Comparison of ENCODE assay signal across 17 cellular contexts in genomic region chr11:75840560-75840959, GRCh38.
"Had no signal": no experiment of that assay in that cellular context is flagged by ENCODE, and none has a peak within 500 bp of the region (broad histone marks: within the 10 kb centered on the region; RNA-seq: fewer than 3 reads in every experiment).

No MANE protein-coding gene starts in this region.

- H3K27me3 Mint-ChIP-seq: activated CD4-positive, alpha-beta memory T cell treated with anti-CD3 and anti-CD28 coated beads for 36 hours; activated CD4-positive, alpha-beta T cell treated with anti-CD3 and anti-CD28 coated beads for 36 hours; activated CD8-positive, alpha-beta memory T cell treated with anti-CD3 and anti-CD28 coated beads, Interleukin-2, amount 10 ng/mL, durations not matched to agents 7 days and 5 days; activated naive CD8-positive, alpha-beta T cell treated with anti-CD3 and anti-CD28 coated beads, Interleukin-2, amount 10 ng/mL, durations not matched to agents 7 days and 5 days; T-helper 17 cell had no signal

- H3K9me3 Mint-ChIP-seq: activated naive CD8-positive, alpha-beta T cell treated with anti-CD3 and anti-CD28 coated beads, Interleukin-2, amount 10 ng/mL, durations not matched to agents 7 days and 5 days had no signal

- H3K27ac ChIP-seq: ascending aorta, coronary artery, esophagus squamous epithelium, psoas muscle, uterus had no signal

- H3K36me3 ChIP-seq: ascending aorta, uterus had no signal

- H3K27me3 ChIP-seq: ascending aorta, esophagus squamous epithelium, uterus had no signal

- H3K4me1 ChIP-seq: uterus had no signal

- H3K4me3 Mint-ChIP-seq: activated CD4-positive, alpha-beta memory T cell treated with anti-CD3 and anti-CD28 coated beads for 36 hours; activated CD4-positive, alpha-beta T cell treated with anti-CD3 and anti-CD28 coated beads for 36 hours; activated CD8-positive, alpha-beta memory T cell treated with anti-CD3 and anti-CD28 coated beads, Interleukin-2, amount 10 ng/mL, durations not matched to agents 7 days and 5 days; activated naive CD8-positive, alpha-beta T cell treated with anti-CD3 and anti-CD28 coated beads, Interleukin-2, amount 10 ng/mL, durations not matched to agents 7 days and 5 days; neural crest cell; T-helper 17 cell had no signal

- H3K9me3 ChIP-seq: ascending aorta, esophagus squamous epithelium, psoas muscle, uterus had no signal

- H3K27ac Mint-ChIP-seq: activated CD4-positive, alpha-beta memory T cell treated with anti-CD3 and anti-CD28 coated beads for 36 hours; activated CD4-positive, alpha-beta T cell treated with anti-CD3 and anti-CD28 coated beads for 36 hours; activated CD8-positive, alpha-beta memory T cell treated with anti-CD3 and anti-CD28 coated beads, Interleukin-2, amount 10 ng/mL, durations not matched to agents 7 days and 5 days; activated naive CD8-positive, alpha-beta T cell treated with anti-CD3 and anti-CD28 coated beads, Interleukin-2, amount 10 ng/mL, durations not matched to agents 7 days and 5 days; T-helper 17 cell had no signal

- ATAC-seq: activated CD4-positive, alpha-beta T cell treated with anti-CD3 and anti-CD28 coated beads for 36 hours; activated CD8-positive, alpha-beta memory T cell treated with anti-CD3 and anti-CD28 coated beads, Interleukin-2, amount 10 ng/mL, durations not matched to agents 7 days and 5 days; sciatic nerve; SK-N-SH treated with all-trans-retinoic acid at 6 μM for 48 hours; T-helper 17 cell had no signal

- H3K4me3 ChIP-seq: ascending aorta, coronary artery, esophagus squamous epithelium, psoas muscle, uterus had no signal

- H3K36me3 Mint-ChIP-seq: activated CD4-positive, alpha-beta memory T cell treated with anti-CD3 and anti-CD28 coated beads for 36 hours had no signal

- DNase-seq: activated CD4-positive, alpha-beta memory T cell treated with anti-CD3 and anti-CD28 coated beads for 36 hours; activated CD4-positive, alpha-beta T cell treated with anti-CD3 and anti-CD28 coated beads for 36 hours; activated CD8-positive, alpha-beta memory T cell treated with anti-CD3 and anti-CD28 coated beads, Interleukin-2, amount 10 ng/mL, durations not matched to agents 7 days and 5 days; activated gamma-delta T cell treated with Interleukin-2 at 50 U/mL for 16 hours; activated naive CD8-positive, alpha-beta T cell treated with anti-CD3 and anti-CD28 coated beads, Interleukin-2, amount 10 ng/mL, durations not matched to agents 7 days and 5 days; activated T-cell treated with anti-CD3 and anti-CD28 coated beads, Interleukin-2, amount 50 U/mL, for 48 hours; esophagus squamous epithelium; glutamatergic neuron; midbrain; psoas muscle; T-helper 17 cell; uterus had no signal
